1 cellular context compared by ENCODE assay signal in the genomic region with DNA sequence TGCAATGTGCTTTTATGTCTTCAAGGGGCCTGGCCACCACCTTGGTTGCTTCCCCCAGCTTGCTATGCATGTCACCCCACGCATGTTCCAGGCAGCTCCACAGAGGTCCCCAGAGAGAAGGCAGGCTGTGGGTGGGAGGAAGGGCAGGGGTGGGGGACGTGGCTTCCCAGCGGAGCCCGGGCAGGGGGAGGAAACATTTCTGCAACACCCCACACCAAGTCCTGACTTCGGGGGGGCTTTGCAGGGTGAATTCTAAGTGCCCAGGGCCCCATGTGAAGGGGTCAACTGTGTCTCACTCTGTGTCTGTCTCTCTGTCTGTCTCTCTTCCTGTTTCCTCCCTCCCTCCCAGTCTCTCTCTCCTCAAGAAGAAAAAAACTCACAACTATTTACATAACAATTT.
TF ChIP-seq lines count a peak whose summit lies in the region.

No MANE protein-coding gene starts in this region.

TF ChIP-seq in H1, 55 proteins besides CTCF, POLR2A, EP300 and RAD21 (continued from another document):
- no peak for TF ChIP-seq KDM1A (IDR thresholded peaks at IDR 0.05; ENCODE audit: borderline replicate concordance, low read length)
- TF ChIP-seq HDAC6 (IDR thresholded peaks at IDR 0.05; ENCODE audit: low read depth, low read length): no peak
- TF ChIP-seq NRF1 (IDR thresholded peaks at IDR 0.05; ENCODE audit: low read depth, low read length): no peak
- TF ChIP-seq SRF (IDR thresholded peaks at IDR 0.05; ENCODE audit: low read depth, low read length): no peak
- no peak for TF ChIP-seq GTF2F1 (IDR thresholded peaks at IDR 0.05; ENCODE audit: borderline replicate concordance, low read depth, low read length)
- TF ChIP-seq RXRA (IDR thresholded peaks at IDR 0.05; ENCODE audit: insufficient read depth, low read depth, low read length): no peak
- TF ChIP-seq CHD1 (IDR thresholded peaks at IDR 0.05; ENCODE audit: low read depth, low read length): no peak
- TF ChIP-seq RNF2 (IDR thresholded peaks at IDR 0.05; ENCODE audit: borderline replicate concordance, low read depth, low read length, missing control alignments, poor library complexity, severe bottlenecking): no peak
- TF ChIP-seq ZNF274 (IDR thresholded peaks at IDR 0.05; ENCODE audit: borderline replicate concordance, extremely low read depth, low read length): no peak
- TF ChIP-seq MAFK (IDR thresholded peaks at IDR 0.05; ENCODE audit: low read depth, low read length): no peak
